In genomic region chr4:39936565-39937418, GRCh38 we compare ENCODE assay signal across 14 cellular contexts. TPM values are rescaled to one million over a fixed set of nuclear protein-coding genes. Genes with fewer than 3 reads are reported as not detected.
DNase-seq lines count a peak whose midpoint lies in the region; ATAC-seq, FAIRE-seq and TF ChIP-seq lines count a peak whose summit lies in the region.
"Had no signal": no experiment of that assay in that cellular context is flagged by ENCODE, and none has a peak within 500 bp of the region (broad histone marks: within the 10 kb centered on the region; RNA-seq: fewer than 3 reads in every experiment).

No MANE protein-coding gene starts in this region.

- H4K91ac ChIP-seq in mesenchymal stem cell (ENCODE audit: low read length), result no peak overlapping the region

- no peak overlapping the region for H2BK120ac ChIP-seq in mesenchymal stem cell (ENCODE audit: low read depth, low read length)

- H3K18ac ChIP-seq in mesenchymal stem cell (ENCODE audit: low read depth in 1 of 2, low read length in 2 of 2), result no peak overlapping the region

- peaks cover 14% of the 10 kb centered on the region for H3K79me1 ChIP-seq in mesenchymal stem cell (replicated peaks; ENCODE audit: low read length, poor library complexity, severe bottlenecking)

- CTCF ChIA-PET in GM12878 (lab: Yijun Ruan, JAX), result interaction anchor here (0.7 to 2.2 kb wide), 6 partner anchors 8 to 467 kb away, joined by 3 to 9 read pairs (median 3); no protein-coding TSS in a partner anchor

- no peak overlapping the region for H3K4ac ChIP-seq in mesenchymal stem cell (ENCODE audit: low read depth in 1 of 2, low read length in 2 of 2)

- SMC1A ChIA-PET in GM12878 (lab: Charles Lee; ENCODE audit: uncharacterized antibody, unreplicated experiment), result interaction anchor here (1.1 to 6.9 kb wide), 7 partner anchors 10 to 245 kb away, joined by 3 to 51 read pairs (median 11); no protein-coding TSS in a partner anchor

- H3K23ac ChIP-seq in mesenchymal stem cell (ENCODE audit: low read length in 2 of 2), result no peak overlapping the region

- H3K36me3 ChIP-seq in CD4-positive, CD25-positive, alpha-beta regulatory T cell (ENCODE audit: control insufficient read depth, insufficient read depth, low read length), result peaks cover 11% of the 10 kb centered on the region
- H3K36me3 ChIP-seq in GM12878 (ENCODE audit: control insufficient read depth in 2 of 2, insufficient read depth in 2 of 2, low read length in 1 of 2) (peaks cover 1 to 3% of the 10 kb centered on the region in 2 experiments; a peak in 2 of 4 replicates), mesenchymal stem cell (ENCODE audit: control insufficient read depth in 1 of 2, insufficient read depth in 2 of 2, low read depth in 1 of 2, low read length in 2 of 2) (peaks cover 0 to 6% of the 10 kb centered on the region in 2 experiments)
- H3K36me3 ChIP-seq: cardiac muscle cell had no signal

- intact Hi-C loops in GM12878 (cut with micrococcal nuclease; ENCODE audit: unreplicated experiment), result no loop called here

- H2AFZ ChIP-seq in GM12878 (ENCODE audit: control insufficient read depth, low read depth, low read length) (no peak overlapping the region), mesenchymal stem cell (ENCODE audit: low read depth, low read length) (no peak overlapping the region)

- in situ Hi-C loops in GM12878 (cut with MboI), result no loop called here

- H3K9ac ChIP-seq in GM12878 (ENCODE audit: control insufficient read depth, insufficient read depth, low read length) (no peak overlapping the region), mesenchymal stem cell (ENCODE audit: low read length) (no peak overlapping the region)
- H3K9ac ChIP-seq: BLaER1 had no signal

- 93% methylated on average over 6 of the region's 6 CpGs for WGBS in GM12878 (ENCODE audit: insufficient coverage, insufficient replicate concordance, low lambda C conversion rate, missing lambda C conversion rate)
- WGBS in mesenchymal stem cell, result 100% methylated on average over 4 of the region's 6 CpGs

- H3K79me2 ChIP-seq in GM12878 (ENCODE audit: control insufficient read depth, insufficient read depth, low read length), result peaks cover 91% of the 10 kb centered on the region

- no peaks in the 10 kb centered on the region for H4K20me1 ChIP-seq in GM12878 (ENCODE audit: control insufficient read depth, insufficient read depth)

- no peak overlapping the region for H2BK5ac ChIP-seq in mesenchymal stem cell (ENCODE audit: low read depth, low read length, poor library complexity, severe bottlenecking)

- H3K14ac ChIP-seq in mesenchymal stem cell (ENCODE audit: low read length in 2 of 2), result no peak overlapping the region

- TF ChIP-seq RAD21 in GM12878 (IDR thresholded peaks at IDR 0.05; ENCODE audit: insufficient read depth, low read depth, low read length), result no peak

- H2AK5ac ChIP-seq in mesenchymal stem cell (ENCODE audit: low read length, severe bottlenecking), result peak overlapping the region; percentile 19

- H3K27me3 Mint-ChIP-seq in CD4-positive, CD25-positive, alpha-beta regulatory T cell, result no peaks in the 10 kb centered on the region
- no peaks in the 10 kb centered on the region; the same call in 1 of the 2 replicates for H3K27me3 Mint-ChIP-seq in HFFc6 (ENCODE audit: insufficient read depth)

- BruUV-seq in GM12878 (replicated peaks; lab: Mats Ljungman, UMichigan), result no TSS peak

- H2BK15ac ChIP-seq in mesenchymal stem cell (ENCODE audit: low read depth, poor library complexity, severe bottlenecking), result no peak overlapping the region

- TF ChIP-seq EP300 in GM12878 (IDR thresholded peaks at IDR 0.05; ENCODE audit: borderline replicate concordance in 1 of 2, control insufficient read depth in 1 of 2, low read depth in 2 of 2, low read length in 2 of 2), result no peak

- no peak for TF ChIP-seq CTCF in HFFc6 (IDR thresholded peaks at IDR 0.05)
- TF ChIP-seq CTCF in GM12878 (IDR thresholded peaks at IDR 0.05 in 2 of 3, conservative IDR thresholded peaks at IDR 0.05 in 1 of 3; ENCODE audit: control insufficient read depth in 2 of 3, extremely low read depth in 1 of 3, insufficient read depth in 1 of 3, low read depth in 3 of 3, low read length in 3 of 3), result no peak

- no peak for DNase-seq in CD4-positive, CD25-positive, alpha-beta regulatory T cell
- DNase-seq in HFFc6 (no peak), GM12878 (ENCODE audit: low read depth, low spot score) (no peak), mesenchymal stem cell (no peak), dedifferentiated amniotic fluid mesenchymal stem cell (ENCODE audit: extremely low spot score) (no peak), NCI-H146 treated with DMSO at 0.1 percent for 48 hours (lab: John Stamatoyannopoulos, UW; ENCODE audit: unreplicated experiment) (no peak)
- DNase-seq: NCI-H187, retina had no signal

- H3K4me3 Mint-ChIP-seq in CD4-positive, CD25-positive, alpha-beta regulatory T cell, result peak overlapping the region in 1 of 4 donors; percentile 3
- no peak overlapping the region for H3K4me3 Mint-ChIP-seq in HFFc6

- peak overlapping the region; percentile 12; the same call in 1 of the 2 replicates for H3K4me2 ChIP-seq in GM12878 (ENCODE audit: control insufficient read depth, insufficient read depth)
- no peak overlapping the region for H3K4me2 ChIP-seq in mesenchymal stem cell (ENCODE audit: low read length, poor library complexity, severe bottlenecking)
- H3K4me2 ChIP-seq: BLaER1 had no signal

- peaks cover 21% of the 10 kb centered on the region for H3K36me3 Mint-ChIP-seq in CD4-positive, CD25-positive, alpha-beta regulatory T cell
- peaks cover 9% of the 10 kb centered on the region; the same call in 1 of the 2 replicates for H3K36me3 Mint-ChIP-seq in HFFc6 (ENCODE audit: low read depth)

- H3K27ac Mint-ChIP-seq in CD4-positive, CD25-positive, alpha-beta regulatory T cell, result peak overlapping the region in 2 of 3 donors; percentile 78 to 80
- H3K27ac Mint-ChIP-seq in HFFc6, result peak overlapping the region; percentile 16; the same call in 1 of the 2 replicates

- peaks cover 0 to 2% (median 0%) of the 10 kb centered on the region in 7 donors for H3K9me3 Mint-ChIP-seq in CD4-positive, CD25-positive, alpha-beta regulatory T cell
- no peaks in the 10 kb centered on the region for H3K9me3 Mint-ChIP-seq in HFFc6

- RAD21 ChIA-PET in GM12878 (lab: Charles Lee; ENCODE audit: unreplicated experiment), result interaction anchor here (1.2 to 2.0 kb wide), 3 partner anchors 9 to 27 kb away, joined by 3 to 5 read pairs (median 4); no protein-coding TSS in a partner anchor

- no peak for ATAC-seq in CD4-positive, CD25-positive, alpha-beta regulatory T cell (ENCODE audit: low read depth in 2 of 2)
- ATAC-seq in GM12878, result no peak
- ATAC-seq in HG03342 (IDR thresholded peaks at IDR 0.05; ENCODE audit: unreplicated experiment), result no peak
- no peak for ATAC-seq in GM21367 (IDR thresholded peaks at IDR 0.05; ENCODE audit: unreplicated experiment)
- ATAC-seq: HCT116, K562 had no signal

- H3K9me3 ChIP-seq in CD4-positive, CD25-positive, alpha-beta regulatory T cell (ENCODE audit: control insufficient read depth in 2 of 2, low read length in 2 of 2), result no peaks in the 10 kb centered on the region
- H3K9me3 ChIP-seq in GM12878 (replicated peaks; ENCODE audit: control insufficient read depth, insufficient read depth, low read length) (no peaks in the 10 kb centered on the region; the same call in 1 of the 3 replicates), mesenchymal stem cell (ENCODE audit: control insufficient read depth, low read length) (no peaks in the 10 kb centered on the region)
- H3K9me3 ChIP-seq: BLaER1 had no signal

- H3K27me3 ChIP-seq in CD4-positive, CD25-positive, alpha-beta regulatory T cell (ENCODE audit: control insufficient read depth, insufficient read depth, low read length), result no peaks in the 10 kb centered on the region
- H3K27me3 ChIP-seq in GM12878 (replicated peaks in 1 of 2; ENCODE audit: control insufficient read depth in 2 of 2, insufficient read depth in 2 of 2, low read length in 1 of 2), result no peaks in the 10 kb centered on the region
- no peaks in the 10 kb centered on the region for H3K27me3 ChIP-seq in mesenchymal stem cell (ENCODE audit: control insufficient read depth in 1 of 2, insufficient read depth in 1 of 2, low read length in 2 of 2)
- H3K27me3 ChIP-seq: BLaER1, cardiac muscle cell had no signal

- POLR2A ChIA-PET in GM12878 (lab: Charles Lee), result interaction anchor here (1.5 kb wide), 2 partner anchors 10 to 16 kb away, joined by 4 to 5 read pairs; no protein-coding TSS in a partner anchor

- peaks cover 21% of the 10 kb centered on the region for H3K4me1 ChIP-seq in CD4-positive, CD25-positive, alpha-beta regulatory T cell (ENCODE audit: control insufficient read depth, insufficient read depth, low read length, poor library complexity, severe bottlenecking)
- H3K4me1 ChIP-seq in GM12878 (ENCODE audit: control insufficient read depth, insufficient read depth, low read length) (peaks cover 45% of the 10 kb centered on the region), mesenchymal stem cell (ENCODE audit: control insufficient read depth, insufficient read depth, low read depth, low read length) (peaks cover 3% of the 10 kb centered on the region)

- no peak overlapping the region for H3K27ac ChIP-seq in CD4-positive, CD25-positive, alpha-beta regulatory T cell (ENCODE audit: insufficient read depth, low read length, poor library complexity, severe bottlenecking)
- no peak overlapping the region; the same call in 1 of the 2 replicates for H3K27ac ChIP-seq in GM12878 (ENCODE audit: control insufficient read depth, insufficient read depth)
- H3K27ac ChIP-seq in mesenchymal stem cell (ENCODE audit: low read length, poor library complexity, severe bottlenecking), result no peak overlapping the region
- H3K27ac ChIP-seq: BLaER1 had no signal

- peaks cover 27 to 80% (median 50%) of the 10 kb centered on the region in 4 donors for H3K4me1 Mint-ChIP-seq in CD4-positive, CD25-positive, alpha-beta regulatory T cell
- H3K4me1 Mint-ChIP-seq in HFFc6 (ENCODE audit: low read depth), result peaks cover 60% of the 10 kb centered on the region

- H3K4me3 ChIP-seq in CD4-positive, CD25-positive, alpha-beta regulatory T cell (ENCODE audit: low read depth, low read length), result peak overlapping the region; percentile 11
- H3K4me3 ChIP-seq in GM12878, result no peak overlapping the region
- H3K4me3 ChIP-seq in mesenchymal stem cell (ENCODE audit: insufficient read depth in 1 of 2, low read depth in 1 of 2, low read length in 2 of 2), result no peak overlapping the region
- H3K4me3 ChIP-seq: BLaER1, cardiac muscle cell, K562 had no signal

- no peak overlapping the region for H2BK12ac ChIP-seq in mesenchymal stem cell (ENCODE audit: low read length in 2 of 2)

- no peak overlapping the region for H4K8ac ChIP-seq in mesenchymal stem cell (ENCODE audit: low read length)

- no peak for TF ChIP-seq POLR2A in GM12878 (IDR thresholded peaks at IDR 0.05; ENCODE audit: low read depth, low read length)

- FAIRE-seq in GM12878 (lab: Jason Lieb, UNC), result no peak
- FAIRE-seq: K562 had no signal

RNA-seq across cellular contexts. Expression of gene PDS5A, which starts 40.9 kb away (rescaled TPM):
- total RNA-seq in CD4-positive, CD25-positive, alpha-beta regulatory T cell, result 111 TPM
- 10 to 100 TPM; 25.2 to 35.0 (median 32.2) TPM for polyA plus RNA-seq in CD4-positive, CD25-positive, alpha-beta regulatory T cell
- 10 to 100 TPM; 41.0 to 49.8 (median 46.8) TPM for total RNA-seq in HFFc6 (2021; fragmentation: NEBNext Ultra II Directional; extraction: Animal tissue kit (Norgen Biotek cat#: 25700))
- 241 and 251 TPM in 2 replicates for total RNA-seq in GM12878 (2013; cell fraction: nucleolus; rRNA removed)
- 50.2 and 55.3 TPM in 2 replicates for total RNA-seq in GM12878 (2014; rRNA removed)
- 64.5 and 66.0 TPM in 2 replicates for total RNA-seq in GM12878 (2014; rRNA removed; fragmentation: Illumina TruSeq; extraction: Trizol)
- 60.4 and 64.2 TPM in 2 replicates for total RNA-seq in GM12878 (2021)
- polyA plus RNA-seq in GM12878 (2011; ENCODE audit: low read depth), result 18.8 TPM
- polyA plus RNA-seq in GM12878 (2011; rRNA removed), result 69.7 and 105 TPM in 2 replicates
- polyA plus RNA-seq in GM12878 (2011; cell fraction: cytosol; rRNA removed), result 22.8 and 26.7 TPM in 2 replicates
- 36.4 and 40.5 TPM in 2 replicates for polyA plus RNA-seq in GM12878 (2011; cell fraction: nucleus; rRNA removed)
- polyA plus RNA-seq in GM12878 (2012), result 26.3 and 32.6 TPM in 2 replicates
- 54.4 and 65.7 TPM in 2 replicates for polyA plus RNA-seq in GM12878 (2014; fragmentation: Illumina TruSeq; extraction: Trizol)
- 10 to 100 TPM; 13.7 to 14.1 TPM for polyA plus RNA-seq in GM12878 (2014; fragmentation: Nextera tagmentation; extraction: Ambion mirVana)
- polyA plus RNA-seq in GM12878 (2014; rRNA removed), result 28.6 and 32.8 TPM in 2 replicates
- polyA plus RNA-seq in GM12878 (2016; fragmentation: Nextera tagmentation; extraction: Ambion mirVana), result 10 to 100 TPM; 20.5 to 54.4 TPM
- 97.1 and 141 TPM in 2 replicates for polyA minus RNA-seq in GM12878 (2011; rRNA and poly(A)+ RNA removed)
- 63.7 and 90.0 TPM in 2 replicates for polyA minus RNA-seq in GM12878 (2011; cell fraction: cytosol; rRNA and poly(A)+ RNA removed)
- polyA minus RNA-seq in GM12878 (2011; cell fraction: nucleus; rRNA and poly(A)+ RNA removed), result 81.2 and 131 TPM in 2 replicates
- polyA plus RNA-seq in mesenchymal stem cell (2013, experiment 1 of 2), result 25.3 TPM
- polyA plus RNA-seq in mesenchymal stem cell (2013, experiment 2 of 2), result 25.6 TPM
